Comparison of ENCODE assay signal across 8 cellular contexts in genomic region chr11:102109896-102110760, GRCh38. TPM values are rescaled to one million over a fixed set of nuclear protein-coding genes. Genes with fewer than 3 reads are reported as not detected.
A peak's percentile ranks its signal among the peaks of the same experiment; 100 is the strongest.
DNase-seq lines count a peak whose midpoint lies in the region; ATAC-seq and TF ChIP-seq lines count a peak whose summit lies in the region.

Gene YAP1 (plus strand): TSS chr11:102110447. CDS start chr11:102110849, 402 bp downstream.

- peak within 1 kb of the TSS; percentile 91 for H3K9ac ChIP-seq in SK-N-SH

- DNase-seq in AG20443 (ENCODE audit: low spot score) (peak; percentile 94), SK-N-SH (peak; percentile 72), glutamatergic neuron (peak; percentile 64), osteoblast (ENCODE audit: insufficient read length, low spot score, missing footprints) (peak; percentile 97), testis (peak; percentile 91)

- peaks cover 37% of the 10 kb centered on the region for H3F3A ChIP-seq in SK-N-SH (replicated peaks; ENCODE audit: insufficient read depth)

- H3K9me3 Mint-ChIP-seq in activated naive CD8-positive, alpha-beta T cell (ENCODE audit: low read depth) = no peaks in the 10 kb centered on the region
- H3K9me3 Mint-ChIP-seq in glutamatergic neuron (ENCODE audit: unreplicated experiment) = peaks cover 2% of the 10 kb centered on the region

- H4K20me1 ChIP-seq in SK-N-SH (ENCODE audit: insufficient read depth) (no peaks in the 10 kb centered on the region), osteoblast (ENCODE audit: insufficient read depth, low read length) (peaks cover 3% of the 10 kb centered on the region)

- H3K4me2 ChIP-seq in SK-N-SH = peak within 1 kb of the TSS; percentile 83
- peak within 1 kb of the TSS; percentile 91 for H3K4me2 ChIP-seq in osteoblast (ENCODE audit: insufficient read depth, low read length)

- H3K36me3 ChIP-seq in SK-N-SH (replicated peaks in 1 of 2; ENCODE audit: control insufficient read depth in 1 of 2, insufficient read depth in 2 of 2, low read length in 1 of 2) (peaks cover 2 to 7% of the 10 kb centered on the region in 2 experiments), osteoblast (ENCODE audit: insufficient read depth, low read length) (peaks cover 9% of the 10 kb centered on the region), testis (ENCODE audit: low read depth, missing control alignments) (no peaks in the 10 kb centered on the region)

- no peak for TF ChIP-seq CTCF in SK-N-SH (IDR thresholded peaks at IDR 0.05)
- TF ChIP-seq CTCF in glutamatergic neuron (IDR thresholded peaks at IDR 0.05; ENCODE audit: partially characterized antibody, unreplicated experiment) = no peak
- no peak for TF ChIP-seq CTCF in osteoblast (IDR thresholded peaks at IDR 0.05; ENCODE audit: extremely low read depth, low read depth, low read length)
- TF ChIP-seq CTCF in testis (IDR thresholded peaks at IDR 0.05) = no peak

- no peaks in the 10 kb centered on the region for H3K36me3 Mint-ChIP-seq in activated naive CD8-positive, alpha-beta T cell
- no peaks in the 10 kb centered on the region for H3K36me3 Mint-ChIP-seq in glutamatergic neuron (ENCODE audit: unreplicated experiment)

- H3K27me3 ChIP-seq in SK-N-SH (ENCODE audit: insufficient read depth) (no peaks in the 10 kb centered on the region), osteoblast (ENCODE audit: insufficient read depth, low read length) (no peaks in the 10 kb centered on the region), testis (no peaks in the 10 kb centered on the region)

- CTCF ChIA-PET in SK-N-SH (lab: Yijun Ruan, JAX) = no interaction called here

- no peak within 1 kb of the TSS for H3K27ac Mint-ChIP-seq in activated naive CD8-positive, alpha-beta T cell
- no peak within 1 kb of the TSS for H3K27ac Mint-ChIP-seq in glutamatergic neuron (ENCODE audit: unreplicated experiment)

- H3K4me1 Mint-ChIP-seq in activated naive CD8-positive, alpha-beta T cell (ENCODE audit: low read depth) = peaks cover 15% of the 10 kb centered on the region
- no peaks in the 10 kb centered on the region for H3K4me1 Mint-ChIP-seq in glutamatergic neuron (ENCODE audit: low read depth, unreplicated experiment)

- H3K4me1 ChIP-seq in SK-N-SH (ENCODE audit: control insufficient read depth in 1 of 2, insufficient read depth in 2 of 2, low read depth in 1 of 2, low read length in 1 of 2) = peaks cover 3 to 22% of the 10 kb centered on the region in 2 experiments; a peak in 3 of 4 replicates
- peaks cover 24% of the 10 kb centered on the region for H3K4me1 ChIP-seq in osteoblast (ENCODE audit: insufficient read depth, low read length)
- H3K4me1 ChIP-seq in testis = peaks cover 11% of the 10 kb centered on the region

- H3K9me3 ChIP-seq in SK-N-SH (no peaks in the 10 kb centered on the region), osteoblast (ENCODE audit: low read depth, low read length) (no peaks in the 10 kb centered on the region), testis (no peaks in the 10 kb centered on the region)

- H3K79me2 ChIP-seq in SK-N-SH (ENCODE audit: insufficient read depth) (peaks cover 53% of the 10 kb centered on the region), osteoblast (ENCODE audit: insufficient read depth, low read length) (peaks cover 44% of the 10 kb centered on the region)

- H3K27me3 Mint-ChIP-seq in activated naive CD8-positive, alpha-beta T cell = peaks cover 26% of the 10 kb centered on the region
- peaks cover 7% of the 10 kb centered on the region for H3K27me3 Mint-ChIP-seq in glutamatergic neuron (ENCODE audit: unreplicated experiment)

- intact Hi-C loops in testis (cut with DNase I; ENCODE audit: low total_unique reads) = no loop called here

- peak within 1 kb of the TSS; percentile 85 for H2AFZ ChIP-seq in SK-N-SH (ENCODE audit: low read depth)
- H2AFZ ChIP-seq in osteoblast (ENCODE audit: low read length) = peak within 1 kb of the TSS; percentile 93

- TF ChIP-seq POLR2A in testis (IDR thresholded peaks at IDR 0.05) = no peak

- H3K27ac ChIP-seq in SK-N-SH (ENCODE audit: low read depth in 2 of 2, low read length in 1 of 2) = peak within 1 kb of the TSS; percentile 86 to 97
- H3K27ac ChIP-seq in osteoblast (ENCODE audit: low read depth, low read length) = peak within 1 kb of the TSS; percentile 98
- H3K27ac ChIP-seq in testis = peak within 1 kb of the TSS; percentile 96 to 98

- POLR2A ChIA-PET in SK-N-SH (lab: Yijun Ruan, JAX) = no interaction called here

- H3K9me2 ChIP-seq in SK-N-SH = no peaks in the 10 kb centered on the region

- TF ChIP-seq RAD21 in SK-N-SH (IDR thresholded peaks at IDR 0.05; ENCODE audit: low read length) = no peak

- WGBS in SK-N-SH (ENCODE audit: low lambda C conversion rate) = under 1% methylated on average over 52 of the region's 104 CpGs
- WGBS in testis, 2 donors = 0 to 1% methylated on average over 37 to 104 of the region's 104 CpGs

- peak within 1 kb of the TSS; percentile 95 for H3K4me3 Mint-ChIP-seq in activated naive CD8-positive, alpha-beta T cell
- H3K4me3 Mint-ChIP-seq in glutamatergic neuron (ENCODE audit: unreplicated experiment) = peak within 1 kb of the TSS; percentile 93

- H3K4me3 ChIP-seq in SK-N-SH (ENCODE audit: low read depth in 2 of 2, low read length in 1 of 2) (peak within 1 kb of the TSS; percentile 71 to 92), osteoblast (ENCODE audit: insufficient read depth, low read length) (peak within 1 kb of the TSS; percentile 94), testis (peak within 1 kb of the TSS; percentile 78 to 94)

- ATAC-seq in GM19324 (IDR thresholded peaks at IDR 0.05; ENCODE audit: low FRiP score, unreplicated experiment) = peak; percentile 84
- peak; percentile 88 for ATAC-seq in HG03439 (IDR thresholded peaks at IDR 0.05; ENCODE audit: unreplicated experiment)

- TF ChIP-seq EP300 in SK-N-SH (IDR thresholded peaks at IDR 0.05; ENCODE audit: borderline replicate concordance in 1 of 2, low read depth in 1 of 2, low read length in 1 of 2) = peak in 1 of 2 experiments; percentile 62; a peak in 1 of 4 replicates

TF ChIP-seq in SK-N-SH, 30 proteins besides CTCF, POLR2A, EP300 and RAD21 (continues in another document):
- TF ChIP-seq REST (IDR thresholded peaks at IDR 0.05; ENCODE audit: low read depth, low read length) (peak; percentile 50), NFIC (IDR thresholded peaks at IDR 0.05; ENCODE audit: borderline replicate concordance) (peak; percentile 30; the same call in 1 of the 2 replicates), ELF1 (IDR thresholded peaks at IDR 0.05) (0 out of 2 replicates have a peak, but pooled peaks have one; percentile 31), SMC3 (IDR thresholded peaks at IDR 0.05; ENCODE audit: low read depth, low read length) (no peak; the same call in 1 of the 2 replicates), TEAD4 (IDR thresholded peaks at IDR 0.05; ENCODE audit: borderline replicate concordance, insufficient read depth) (peak; percentile 53; the same call in 1 of the 2 replicates), TAF1 (IDR thresholded peaks at IDR 0.05; ENCODE audit: borderline replicate concordance, low read depth, low read length) (peak; percentile 76), MXI1 (IDR thresholded peaks at IDR 0.05; ENCODE audit: low read depth, low read length) (no peak), CHD2 (IDR thresholded peaks at IDR 0.05; ENCODE audit: low read length, partially characterized antibody) (no peak), EZH2phosphoT487 (IDR thresholded peaks at IDR 0.05; ENCODE audit: borderline replicate concordance, low read depth) (no peak), NRF1 (IDR thresholded peaks at IDR 0.05; ENCODE audit: low read depth, low read length) (peak; percentile 42; the same call in 1 of the 2 replicates), USF1 (IDR thresholded peaks at IDR 0.05; ENCODE audit: borderline replicate concordance, low read depth) (peak; percentile 88), RXRA (IDR thresholded peaks at IDR 0.05; ENCODE audit: borderline replicate concordance, low read depth) (no peak)

RNA-seq across cellular contexts. Expression of gene YAP1, which starts in this region (rescaled TPM):
- 50.8 and 53.2 TPM in 2 replicates for polyA plus RNA-seq in SK-N-SH (2012; rRNA removed)
- polyA plus RNA-seq in SK-N-SH (2012; cell fraction: cytosol; rRNA removed) = 41.4 and 59.2 TPM in 2 replicates
- polyA plus RNA-seq in SK-N-SH (2012; cell fraction: nucleus; rRNA removed) = 43.5 and 59.3 TPM in 2 replicates
- total RNA-seq in glutamatergic neuron (ENCODE audit: unreplicated experiment) = 1.3 TPM
- total RNA-seq in osteoblast = 156 and 174 TPM in 2 replicates
- 100 to 1,000 TPM; 110 to 144 TPM for total RNA-seq in testis
- 44.2 TPM for polyA plus RNA-seq in testis (ENCODE audit: insufficient read depth, low read depth, low replicate concordance)

Comparison
In these comparisons a context has a peak if more than half of its experiments do, and no peak if none do; other contexts are left out.
1. Peak in every context shown above with its lines: DNase-seq, ATAC-seq, H3K4me3 ChIP-seq and H3K27ac ChIP-seq.
2. RNA of gene YAP1 (total RNA-seq): 156 to 174 TPM in osteoblast and 110 to 144 TPM in testis; 1.3 TPM in glutamatergic neuron (single experiment); every median in the first group is over 10 times any median in the second.